In the genomic region with DNA sequence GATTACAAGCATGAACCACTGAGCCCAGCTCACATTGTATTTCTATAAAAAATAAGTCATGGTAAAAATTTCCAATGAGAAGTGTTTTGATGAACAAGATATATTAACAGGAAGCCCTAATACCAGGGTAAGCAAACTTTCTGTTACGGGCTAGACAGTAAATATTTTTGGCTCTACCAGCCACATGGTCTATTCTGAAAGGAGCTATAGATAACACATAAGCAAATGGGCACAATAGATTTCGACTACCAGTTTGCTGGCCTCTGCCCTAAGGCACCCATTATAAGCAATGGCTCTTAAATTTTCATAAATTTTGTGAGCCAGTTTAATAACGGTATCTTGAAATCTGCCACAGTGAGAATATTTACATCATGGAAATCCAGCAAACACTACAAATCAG, we compare ENCODE assay signal across 18 cellular contexts. TPM values are rescaled to one million over a fixed set of nuclear protein-coding genes. Genes with fewer than 3 reads are reported as not detected.
A peak's percentile ranks its signal among the peaks of the same experiment; 100 is the strongest.
DNase-seq lines count a peak whose midpoint lies in the region; ATAC-seq, FAIRE-seq and TF ChIP-seq lines count a peak whose summit lies in the region.
"Had no signal": no experiment of that assay in that cellular context is flagged by ENCODE, and none has a peak within 500 bp of the region (broad histone marks: within the 10 kb centered on the region; RNA-seq: fewer than 3 reads in every experiment).

No MANE protein-coding gene starts in this region.

- H3K4me3 Mint-ChIP-seq in activated T-helper 2 cell treated with anti-CD3 and anti-CD28 coated beads, Interferon-gamma antibody, Interleukin-2, Interleukin-4, amounts not matched to agents 10 μg/mL and 5 μg/mL and 100 μg/mL, durations not matched to agents 14 hours and 24 hours and 36 hours (ENCODE audit: low read depth), result no peak overlapping the region

- peaks cover 20% of the 10 kb centered on the region for H3K36me3 Mint-ChIP-seq in activated T-helper 2 cell treated with anti-CD3 and anti-CD28 coated beads, Interferon-gamma antibody, Interleukin-2, Interleukin-4, amounts not matched to agents 10 μg/mL and 5 μg/mL and 100 μg/mL, durations not matched to agents 14 hours and 24 hours and 36 hours (ENCODE audit: low read depth)

- H3K27ac ChIP-seq in body of pancreas, result no peak overlapping the region
- H3K27ac ChIP-seq: C4-2B, heart left ventricle, skin epidermis, testis had no signal

- H3K27ac Mint-ChIP-seq in activated T-helper 2 cell treated with anti-CD3 and anti-CD28 coated beads, Interferon-gamma antibody, Interleukin-2, Interleukin-4, amounts not matched to agents 10 μg/mL and 5 μg/mL and 100 μg/mL, durations not matched to agents 14 hours and 24 hours and 36 hours, result peak overlapping the region; percentile 38

- 72 to 76% methylated on average over 3 of the region's 3 CpGs for WGBS in body of pancreas, 2 donors

- no peaks in the 10 kb centered on the region for H3K27me3 ChIP-seq in body of pancreas
- H3K27me3 ChIP-seq: heart left ventricle, testis had no signal

- peaks cover 41% of the 10 kb centered on the region for H3K4me1 Mint-ChIP-seq in activated T-helper 2 cell treated with anti-CD3 and anti-CD28 coated beads, Interferon-gamma antibody, Interleukin-2, Interleukin-4, amounts not matched to agents 10 μg/mL and 5 μg/mL and 100 μg/mL, durations not matched to agents 14 hours and 24 hours and 36 hours (ENCODE audit: low read depth)

- H3K4me1 ChIP-seq in body of pancreas, result peaks cover 52% of the 10 kb centered on the region

- no peaks in the 10 kb centered on the region for H3K36me3 ChIP-seq in body of pancreas (replicated peaks in 1 of 2; ENCODE audit: insufficient read depth in 1 of 2, low read depth in 2 of 2)
- H3K36me3 ChIP-seq: heart left ventricle had no signal

- intact Hi-C loops in activated T-helper 2 cell treated with anti-CD3 and anti-CD28 coated beads, Interferon-gamma antibody, Interleukin-2, Interleukin-4, amounts not matched to agents 10 μg/mL and 5 μg/mL and 100 μg/mL, durations not matched to agents 14 hours and 24 hours and 36 hours (cut with micrococcal nuclease), result no loop called here
- intact Hi-C loops in body of pancreas (cut with DNase I), result no loop called here

- DNase-seq in GM12864 (ENCODE audit: low read depth) (no peak), GM19239 (ENCODE audit: insufficient read length, low spot score) (no peak), body of pancreas (no peak), NCI-H1092 treated with DMSO at 0.1 percent for 48 hours (lab: John Stamatoyannopoulos, UW) (no peak), occipital lobe (lab: John Stamatoyannopoulos, UW) (no peak), NOMO-1 (lab: John Stamatoyannopoulos, UW; ENCODE audit: unreplicated experiment in 2 of 2) (no peak)
- DNase-seq in activated T-helper 2 cell treated with anti-CD3 and anti-CD28 coated beads, Interferon-gamma antibody, Interleukin-2, Interleukin-4, amounts not matched to agents 10 μg/mL and 5 μg/mL and 100 μg/mL, durations not matched to agents 14 hours and 24 hours and 36 hours (ENCODE audit: low spot score), result no peak
- DNase-seq: activated CD4-positive, CD25-positive, alpha-beta regulatory T cell; activated gamma-delta T cell; HCEC 1CT; heart left ventricle; NCI-H2171; testis had no signal

- H3K9me3 ChIP-seq in body of pancreas, result no peaks in the 10 kb centered on the region
- H3K9me3 ChIP-seq: testis had no signal

- H3K27me3 Mint-ChIP-seq in activated T-helper 2 cell treated with anti-CD3 and anti-CD28 coated beads, Interferon-gamma antibody, Interleukin-2, Interleukin-4, amounts not matched to agents 10 μg/mL and 5 μg/mL and 100 μg/mL, durations not matched to agents 14 hours and 24 hours and 36 hours (ENCODE audit: low read depth), result no peaks in the 10 kb centered on the region

- TF ChIP-seq POLR2A in body of pancreas (IDR thresholded peaks at IDR 0.05), result no peak

- no peak for TF ChIP-seq CTCF in GM12864 (IDR thresholded peaks at IDR 0.05; ENCODE audit: low read depth, low read length, missing control alignments)
- no peak for TF ChIP-seq CTCF in body of pancreas (IDR thresholded peaks at IDR 0.05)

- H3K9me3 Mint-ChIP-seq in activated T-helper 2 cell treated with anti-CD3 and anti-CD28 coated beads, Interferon-gamma antibody, Interleukin-2, Interleukin-4, amounts not matched to agents 10 μg/mL and 5 μg/mL and 100 μg/mL, durations not matched to agents 14 hours and 24 hours and 36 hours, result no peaks in the 10 kb centered on the region

- peak overlapping the region; percentile 4; the same call in 1 of the 2 replicates for H3K4me3 ChIP-seq in GM12864 (ENCODE audit: low read depth, low read length)
- no peak overlapping the region for H3K4me3 ChIP-seq in body of pancreas
- H3K4me3 ChIP-seq: heart left ventricle, skin epidermis, testis had no signal

- ATAC-seq in HG02981 (IDR thresholded peaks at IDR 0.05; ENCODE audit: unreplicated experiment) (peak; percentile 32), body of pancreas (no peak)
- ATAC-seq: left lobe of liver had no signal

- peak; percentile 92 for FAIRE-seq in GM19239 (lab: Jason Lieb, UNC)
- FAIRE-seq: endometrium had no signal

RNA-seq across cellular contexts. Expression of gene UBQLN1, which starts 8.1 kb away (rescaled TPM):
- total RNA-seq in activated T-helper 2 cell treated with anti-CD3 and anti-CD28 coated beads, Interferon-gamma antibody, Interleukin-2, Interleukin-4, amounts not matched to agents 10 μg/mL and 5 μg/mL and 100 μg/mL, durations not matched to agents 14 hours and 24 hours and 36 hours, result 138 and 140 TPM in 2 replicates
- total RNA-seq in body of pancreas, result 10 to 100 TPM; 45.8 to 49.5 TPM
- total RNA-seq in occipital lobe, result 265 TPM
